ENCODE assay signal across 20 cellular contexts in the genomic region with DNA sequence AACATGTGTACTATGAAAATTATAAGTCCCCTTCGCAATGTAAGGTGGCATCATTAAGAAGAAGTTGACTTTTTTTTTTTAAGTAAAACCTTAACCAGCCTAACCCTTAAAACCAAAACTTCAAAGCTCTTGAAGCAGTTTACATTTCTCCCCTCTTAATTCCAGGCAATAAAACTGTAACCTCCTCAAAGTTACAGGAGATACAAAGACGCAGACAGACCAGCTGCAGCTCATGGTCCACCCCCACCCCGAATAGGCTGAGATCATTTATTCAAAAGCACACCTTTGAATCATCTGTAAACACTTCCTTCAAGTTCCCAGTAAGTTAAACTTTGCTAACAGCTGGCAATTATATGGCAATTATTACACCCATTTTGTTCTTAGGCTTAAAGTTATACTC.
"Had no signal": no experiment of that assay in that cellular context is flagged by ENCODE, and none has a peak within 500 bp of the region (broad histone marks: within the 10 kb centered on the region; RNA-seq: fewer than 3 reads in every experiment).

No MANE protein-coding gene starts in this region.

- H3K36me3 ChIP-seq: esophagus muscularis mucosa, gastrocnemius medialis, heart right ventricle, right atrium auricular region, sigmoid colon, stomach had no signal

- H3K27ac Mint-ChIP-seq: naive thymus-derived CD4-positive, alpha-beta T cell had no signal

- H3K36me3 Mint-ChIP-seq: naive thymus-derived CD4-positive, alpha-beta T cell had no signal

- H3K4me1 ChIP-seq: esophagus muscularis mucosa, gastrocnemius medialis, heart right ventricle, right atrium auricular region, sigmoid colon, stomach had no signal

- H3K27me3 ChIP-seq: dorsolateral prefrontal cortex, esophagus muscularis mucosa, gastrocnemius medialis, right atrium auricular region, sigmoid colon had no signal

- H3K27ac ChIP-seq: dorsolateral prefrontal cortex, esophagus muscularis mucosa, gastrocnemius medialis, heart right ventricle, right atrium auricular region, sigmoid colon, skin epidermis, stomach had no signal

- H3K9me3 Mint-ChIP-seq: neural crest cell had no signal

- H3K4me3 Mint-ChIP-seq: naive thymus-derived CD4-positive, alpha-beta T cell; neural crest cell had no signal

- DNase-seq: cortex of kidney; dorsolateral prefrontal cortex; effector CD8-positive, alpha-beta T cell; gastrocnemius medialis; heart right ventricle; islet precursor cell; left cardiac atrium; mammary epithelial cell; naive thymus-derived CD4-positive, alpha-beta T cell; posterior cingulate gyrus; sigmoid colon; stimulated activated CD4-positive, alpha-beta T cell treated with anti-CD3 and anti-CD28 coated beads, Interleukin-12 subunit alpha, Interleukin-12 subunit beta, amount 100 ng/mL, for 4 hours; stimulated activated naive CD4-positive, alpha-beta T cell; stomach; substantia nigra; trophoblast cell had no signal

- ATAC-seq: gastrocnemius medialis; heart right ventricle; left cardiac atrium; naive thymus-derived CD4-positive, alpha-beta T cell had no signal

- H3K4me1 Mint-ChIP-seq: naive thymus-derived CD4-positive, alpha-beta T cell had no signal

- H3K4me3 ChIP-seq: dorsolateral prefrontal cortex, esophagus muscularis mucosa, gastrocnemius medialis, heart right ventricle, right atrium auricular region, sigmoid colon, skin epidermis, stomach had no signal

- H3K9me3 ChIP-seq: esophagus muscularis mucosa, gastrocnemius medialis, heart right ventricle, right atrium auricular region, sigmoid colon, stomach had no signal
